ENCODE assay signal across 20 cellular contexts in genomic region chr12:110307372-110307771, GRCh38. TPM values are rescaled to one million over a fixed set of nuclear protein-coding genes. Genes with fewer than 3 reads are reported as not detected.
DNase-seq lines count a peak whose midpoint lies in the region; ATAC-seq, FAIRE-seq and TF ChIP-seq lines count a peak whose summit lies in the region.
"Had no signal": no experiment of that assay in that cellular context is flagged by ENCODE, and none has a peak within 500 bp of the region (broad histone marks: within the 10 kb centered on the region; RNA-seq: fewer than 3 reads in every experiment).

No MANE protein-coding gene starts in this region.

- peak overlapping the region; percentile 8 for H3K9ac ChIP-seq in keratinocyte (ENCODE audit: control insufficient read depth, extremely low read depth, insufficient read depth, low read length)

- H3K4me3 Mint-ChIP-seq in stimulated activated naive CD8-positive, alpha-beta T cell treated with anti-CD3 and anti-CD28 coated beads, Interleukin-15, amount 100 ng/mL, for 72 hours, result no peak overlapping the region
- no peak overlapping the region for H3K4me3 Mint-ChIP-seq in WTC11
- H3K4me3 Mint-ChIP-seq: brain; naive thymus-derived CD8-positive, alpha-beta T cell had no signal

- H3K4me1 ChIP-seq in keratinocyte (ENCODE audit: control insufficient read depth, extremely low read depth, insufficient read depth, low read length), result peaks cover 56% of the 10 kb centered on the region
- H3K4me1 ChIP-seq in small intestine (ENCODE audit: control insufficient read depth in 2 of 2, insufficient read depth in 1 of 2, low read depth in 1 of 2, low read length in 1 of 2), result no peaks in the 10 kb centered on the region

- peak overlapping the region in 1 of 2 donors; percentile 48 for H3K27ac Mint-ChIP-seq in stimulated activated naive CD8-positive, alpha-beta T cell treated with anti-CD3 and anti-CD28 coated beads, Interleukin-15, amount 100 ng/mL, for 72 hours
- peak overlapping the region; percentile 26 for H3K27ac Mint-ChIP-seq in WTC11

- H3K9me3 Mint-ChIP-seq in stimulated activated naive CD8-positive, alpha-beta T cell treated with anti-CD3 and anti-CD28 coated beads, Interleukin-15, amount 100 ng/mL, for 72 hours, result no peaks in the 10 kb centered on the region
- no peaks in the 10 kb centered on the region for H3K9me3 Mint-ChIP-seq in WTC11
- H3K9me3 Mint-ChIP-seq: brain; naive thymus-derived CD8-positive, alpha-beta T cell had no signal

- no peak overlapping the region for H3K4me3 ChIP-seq in keratinocyte (ENCODE audit: control insufficient read depth in 2 of 3, extremely low read depth in 1 of 3, insufficient read depth in 2 of 3, low read depth in 1 of 3, low read length in 3 of 3)
- no peak overlapping the region for H3K4me3 ChIP-seq in small intestine (ENCODE audit: low read depth in 1 of 2, low read length in 2 of 2)
- H3K4me3 ChIP-seq: transverse colon had no signal

- H3K36me3 ChIP-seq in keratinocyte (ENCODE audit: control insufficient read depth in 2 of 2, extremely low read depth in 1 of 2, insufficient read depth in 2 of 2, low read length in 2 of 2) (peaks cover 15 to 36% of the 10 kb centered on the region in 2 experiments), small intestine (ENCODE audit: control insufficient read depth in 2 of 2, insufficient read depth in 2 of 2, low read length in 2 of 2) (peaks cover 0 to 12% of the 10 kb centered on the region in 2 donors)

- dilution Hi-C loops in keratinocyte (cut with MboI; ENCODE audit: extremely low pct_ligation_motif_present, low sequenced_read_pairs), result no loop called here

- TF ChIP-seq CTCF in WTC11 (IDR thresholded peaks at IDR 0.05) (no peak), keratinocyte (optimal IDR thresholded peaks at IDR 0.05 in 1 of 3, IDR thresholded peaks at IDR 0.05 in 1 of 3, conservative IDR thresholded peaks at IDR 0.05 in 1 of 3; ENCODE audit: extremely low read depth in 1 of 3, insufficient read depth in 2 of 3, low read length in 3 of 3) (no peak)

- FAIRE-seq in keratinocyte (lab: Jason Lieb, UNC) (peak; percentile 76), small intestine (lab: Jason Lieb, UNC) (no peak)

- no peak overlapping the region for H2AFZ ChIP-seq in keratinocyte (ENCODE audit: control insufficient read depth, low read length)

- CTCF ChIA-PET in WTC11 (lab: Charles Lee), result interaction anchor here (0.6 kb wide), 1 partner anchor 44 kb away, joined by 3 read pairs; no protein-coding TSS in a partner anchor

- POLR2A ChIA-PET in WTC11 (lab: Charles Lee), result interaction anchor here (0.5 kb wide), 1 partner anchor 17 kb away, joined by 3 read pairs; no protein-coding TSS in a partner anchor

- H3K27ac ChIP-seq in keratinocyte (ENCODE audit: control insufficient read depth, insufficient read depth, low read length) (peak overlapping the region; percentile 71), small intestine (ENCODE audit: low read depth in 1 of 2, low read length in 1 of 2) (no peak overlapping the region)
- H3K27ac ChIP-seq: transverse colon had no signal

- H3K4me1 Mint-ChIP-seq in stimulated activated naive CD8-positive, alpha-beta T cell treated with anti-CD3 and anti-CD28 coated beads, Interleukin-15, amount 100 ng/mL, for 72 hours, result peaks cover 60% of the 10 kb centered on the region
- H3K4me1 Mint-ChIP-seq in WTC11, result peaks cover 6% of the 10 kb centered on the region

- H3K9me3 ChIP-seq in keratinocyte (ENCODE audit: control insufficient read depth, low read depth, low read length) (no peaks in the 10 kb centered on the region), small intestine (ENCODE audit: control insufficient read depth, low read depth) (no peaks in the 10 kb centered on the region)
- H3K9me3 ChIP-seq: transverse colon had no signal

- DNase-seq in stimulated activated naive CD8-positive, alpha-beta T cell treated with anti-CD3 and anti-CD28 coated beads, Interleukin-15, Interleukin-2, amounts not matched to agents 100 U/mL and 50 U/mL, for 24 hours, result no peak
- DNase-seq in stimulated activated naive CD8-positive, alpha-beta T cell treated with anti-CD3 and anti-CD28 coated beads, Interleukin-15, amount 100 ng/mL, for 72 hours, result no peak
- DNase-seq in WTC11 (ENCODE audit: low spot score) (no peak), keratinocyte (ENCODE audit: low read depth, low spot score) (no peak), small intestine (no peak), NCI-H510A treated with DMSO at 0.1 percent for 48 hours (lab: John Stamatoyannopoulos, UW) (no peak)
- DNase-seq in activated effector memory CD4-positive, alpha-beta T cell treated with anti-CD3 and anti-CD28 coated beads, Interleukin-2, amount 50 U/mL, for 16 hours, result no peak
- DNase-seq in stimulated activated CD4-positive, alpha-beta T cell treated with anti-CD3 and anti-CD28 coated beads, Interleukin-4, amount 100 ng/mL, for 1 hour, result no peak
- DNase-seq: activated CD4-positive, alpha-beta T cell treated with anti-CD3 and anti-CD28 coated beads for 1 hour; activated gamma-delta T cell treated with Interleukin-2 at 50 U/mL for 16 hours; DMS153; dorsolateral prefrontal cortex; HCEC 1CT; naive thymus-derived CD8-positive, alpha-beta T cell; NCI-H1092; NCI-H82; RPMI8226; stimulated activated CD8-positive, alpha-beta memory T cell treated with anti-CD3 and anti-CD28 coated beads, Interleukin-4, amount 100 ng/mL, for 48 hours; transverse colon had no signal

- H3K36me3 Mint-ChIP-seq in WTC11, result peaks cover 47% of the 10 kb centered on the region

- peaks cover 85% of the 10 kb centered on the region for H3K79me2 ChIP-seq in keratinocyte (ENCODE audit: control insufficient read depth, insufficient read depth, low read length)

- peak; percentile 60 for ATAC-seq in stimulated activated naive CD8-positive, alpha-beta T cell treated with anti-CD3 and anti-CD28 coated beads, Interleukin-15, Interleukin-2, amounts not matched to agents 100 U/mL and 50 U/mL, for 24 hours
- ATAC-seq in stimulated activated naive CD8-positive, alpha-beta T cell treated with anti-CD3 and anti-CD28 coated beads, Interleukin-15, amount 100 ng/mL, for 72 hours, result no peak
- no peak for ATAC-seq in WTC11
- ATAC-seq: naive thymus-derived CD8-positive, alpha-beta T cell had no signal

- peak overlapping the region; percentile 13 for H3K4me2 ChIP-seq in keratinocyte (ENCODE audit: control insufficient read depth, extremely low read depth, insufficient read depth, low read depth, low read length)

- H3K27me3 Mint-ChIP-seq in stimulated activated naive CD8-positive, alpha-beta T cell treated with anti-CD3 and anti-CD28 coated beads, Interleukin-15, amount 100 ng/mL, for 72 hours, result no peaks in the 10 kb centered on the region
- no peaks in the 10 kb centered on the region for H3K27me3 Mint-ChIP-seq in WTC11 (ENCODE audit: low read depth)
- H3K27me3 Mint-ChIP-seq: naive thymus-derived CD8-positive, alpha-beta T cell had no signal

- H3K27me3 ChIP-seq in keratinocyte (ENCODE audit: control insufficient read depth, extremely low read depth, insufficient read depth, low read length) (no peaks in the 10 kb centered on the region), small intestine (ENCODE audit: control insufficient read depth in 2 of 2, insufficient read depth in 2 of 2, low read length in 2 of 2) (no peaks in the 10 kb centered on the region)
- H3K27me3 ChIP-seq: dorsolateral prefrontal cortex, transverse colon had no signal

- WGBS in small intestine, 3 donors, result 69 to 88% (median 74%) methylated on average over 3 of the region's 3 CpGs

- H3K9me1 ChIP-seq in keratinocyte (ENCODE audit: control insufficient read depth, extremely low read depth, insufficient read depth, low read length), result peaks cover 3% of the 10 kb centered on the region

- H4K20me1 ChIP-seq in keratinocyte (ENCODE audit: control insufficient read depth, extremely low read depth, insufficient read depth, low read length), result no peaks in the 10 kb centered on the region

TF ChIP-seq in WTC11, 78 proteins besides CTCF, POLR2A, EP300 and RAD21:
- TF ChIP-seq FOXK1 (CRISPR knock-in tag; IDR thresholded peaks at IDR 0.05) (no peak), MYBL2 (CRISPR knock-in tag; IDR thresholded peaks at IDR 0.05) (no peak), ZNF138 (CRISPR knock-in tag; conservative IDR thresholded peaks at IDR 0.05) (no peak), MAX (CRISPR knock-in tag; IDR thresholded peaks at IDR 0.05) (no peak), NR2C2 (CRISPR knock-in tag; IDR thresholded peaks at IDR 0.05) (no peak), CREB1 (CRISPR knock-in tag; IDR thresholded peaks at IDR 0.05) (no peak), E2F4 (CRISPR knock-in tag; IDR thresholded peaks at IDR 0.05; ENCODE audit: borderline replicate concordance, low read depth) (no peak), SOX15 (CRISPR knock-in tag; IDR thresholded peaks at IDR 0.05) (no peak)
TF ChIP-seq in WTC11: peak in this region for 0.

RNA-seq across cellular contexts. Expression of gene ATP2A2, which starts 26.3 kb away (rescaled TPM):
- total RNA-seq in WTC11 (2021), result 216 to 239 TPM (median 216 TPM) in 3 replicates
- 54.5 to 190 TPM (median 127 TPM) in 3 replicates for polyA plus RNA-seq in keratinocyte
- polyA plus RNA-seq in keratinocyte (2011; ENCODE audit: low read depth), result 125 TPM
- 44.8 and 61.1 TPM in 2 replicates for polyA plus RNA-seq in keratinocyte (2011; cell fraction: cytosol; rRNA removed)
- polyA plus RNA-seq in keratinocyte (2011; cell fraction: nucleus; rRNA removed), result 434 and 449 TPM in 2 replicates
- polyA plus RNA-seq in keratinocyte (2012; ENCODE audit: low replicate concordance), result 126 and 203 TPM in 2 replicates
- 122 to 314 TPM (median 265 TPM) in 3 replicates for polyA minus RNA-seq in keratinocyte
- polyA minus RNA-seq in keratinocyte (2011; cell fraction: cytosol; rRNA and poly(A)+ RNA removed), result 79.8 TPM
- polyA minus RNA-seq in keratinocyte (2011; cell fraction: nucleus; rRNA and poly(A)+ RNA removed), result 294 and 451 TPM in 2 replicates
- 100 to 1,000 TPM in 1 of 3 donors, 10 to 100 TPM in 2; 14.8 to 100 (median 21.9) TPM for polyA plus RNA-seq in small intestine
